ENCODE assay signal across 29 cellular contexts in genomic region chr6:53648571-53648970, GRCh38. TPM values are rescaled to one million over a fixed set of nuclear protein-coding genes. Genes with fewer than 3 reads are reported as not detected.
DNase-seq lines count a peak whose midpoint lies in the region; ATAC-seq and TF ChIP-seq lines count a peak whose summit lies in the region.
"Had no signal": no experiment of that assay in that cellular context is flagged by ENCODE, and none has a peak within 500 bp of the region (broad histone marks: within the 10 kb centered on the region; RNA-seq: fewer than 3 reads in every experiment).

No MANE protein-coding gene starts in this region.

- H3K36me3 Mint-ChIP-seq in CD4-positive, alpha-beta memory T cell, result peaks cover 0 to 2% of the 10 kb centered on the region in 2 donors
- H3K36me3 Mint-ChIP-seq in activated CD8-positive, alpha-beta T cell treated with anti-CD3 and anti-CD28 coated beads for 36 hours (ENCODE audit: low read depth), result peaks cover 5% of the 10 kb centered on the region
- peaks cover 0 to 8% (median 0%) of the 10 kb centered on the region in 3 donors for H3K36me3 Mint-ChIP-seq in immature natural killer cell
- H3K36me3 Mint-ChIP-seq: CD4-positive, CD25-positive, alpha-beta regulatory T cell had no signal

- peaks cover 22 to 65% (median 35%) of the 10 kb centered on the region in 4 donors for H3K4me1 Mint-ChIP-seq in CD4-positive, alpha-beta memory T cell
- H3K4me1 Mint-ChIP-seq in activated CD8-positive, alpha-beta T cell treated with anti-CD3 and anti-CD28 coated beads for 36 hours (ENCODE audit: low read depth), result peaks cover 36% of the 10 kb centered on the region
- peaks cover 53 to 65% of the 10 kb centered on the region in 2 donors for H3K4me1 Mint-ChIP-seq in immature natural killer cell

- H3K27me3 Mint-ChIP-seq in CD4-positive, alpha-beta memory T cell, result no peaks in the 10 kb centered on the region
- no peaks in the 10 kb centered on the region for H3K27me3 Mint-ChIP-seq in activated CD8-positive, alpha-beta T cell treated with anti-CD3 and anti-CD28 coated beads for 36 hours
- peaks cover 0 to 8% (median 3%) of the 10 kb centered on the region in 3 donors for H3K27me3 Mint-ChIP-seq in immature natural killer cell (ENCODE audit: low read depth in 3 of 3)
- H3K27me3 Mint-ChIP-seq: central memory CD8-positive, alpha-beta T cell had no signal

- peak overlapping the region in 3 of 8 donors; percentile 5 to 39 (median 32) for H3K4me3 Mint-ChIP-seq in CD4-positive, alpha-beta memory T cell
- no peak overlapping the region for H3K4me3 Mint-ChIP-seq in activated CD8-positive, alpha-beta T cell treated with anti-CD3 and anti-CD28 coated beads for 36 hours
- H3K4me3 Mint-ChIP-seq in immature natural killer cell, result peak overlapping the region; percentile 37 to 75 (median 63)
- H3K4me3 Mint-ChIP-seq: central memory CD8-positive, alpha-beta T cell; H9 had no signal

- no peak overlapping the region for H3K27ac ChIP-seq in ACC112 (ENCODE audit: low read depth, low read length)
- no peak overlapping the region for H3K27ac ChIP-seq in CD4-positive, alpha-beta memory T cell (ENCODE audit: low read depth, low read length)
- H3K27ac ChIP-seq in tibial nerve, result no peak overlapping the region
- H3K27ac ChIP-seq: ascending aorta, thoracic aorta, WERI-Rb-1 had no signal

- H3K36me3 ChIP-seq in ACC112 (ENCODE audit: insufficient read depth, low read length) (no peaks in the 10 kb centered on the region), tibial nerve (no peaks in the 10 kb centered on the region)
- H3K36me3 ChIP-seq in CD4-positive, alpha-beta memory T cell (ENCODE audit: insufficient read depth, low read length), result no peaks in the 10 kb centered on the region
- H3K36me3 ChIP-seq: ascending aorta, thoracic aorta, WERI-Rb-1 had no signal

- no peak for TF ChIP-seq EP300 in tibial nerve (IDR thresholded peaks at IDR 0.05)

- no peak for ATAC-seq in activated CD8-positive, alpha-beta T cell treated with anti-CD3 and anti-CD28 coated beads for 36 hours
- ATAC-seq: stimulated activated effector memory CD8-positive, alpha-beta T cell treated with anti-CD3 and anti-CD28 coated beads, Interleukin-12 subunit alpha, Interleukin-12 subunit beta, amount 100 ng/mL, for 72 hours had no signal

- TF ChIP-seq POLR2A in tibial nerve (IDR thresholded peaks at IDR 0.05), result no peak

- intact Hi-C loops in CD4-positive, alpha-beta memory T cell (cut with micrococcal nuclease), result no loop called here
- intact Hi-C loops in activated CD8-positive, alpha-beta T cell treated with anti-CD3 and anti-CD28 coated beads for 36 hours (cut with micrococcal nuclease), result no loop called here

- POLR2A ChIA-PET in CD4-positive, alpha-beta memory T cell (lab: Charles Lee; ENCODE audit: partially characterized antibody), result interaction anchor here (3.6 kb wide), 1 partner anchor 104 kb away, joined by 17 read pairs; the partner anchor contains the start of gene GCLC
- POLR2A ChIA-PET in activated CD8-positive, alpha-beta T cell treated with anti-CD3 and anti-CD28 coated beads for 36 hours (lab: Charles Lee), result no interaction called here

- no peaks in the 10 kb centered on the region for H3K9me3 ChIP-seq in CD4-positive, alpha-beta memory T cell (ENCODE audit: control insufficient read depth in 1 of 2, low read length in 2 of 2)
- H3K9me3 ChIP-seq in tibial nerve, result no peaks in the 10 kb centered on the region
- H3K9me3 ChIP-seq: ascending aorta, thoracic aorta had no signal

- no peak for TF ChIP-seq CTCF in activated CD8-positive, alpha-beta T cell treated with anti-CD3 and anti-CD28 coated beads for 36 hours (IDR thresholded peaks at IDR 0.05)
- TF ChIP-seq CTCF in tibial nerve (IDR thresholded peaks at IDR 0.05), result no peak

- no peak for DNase-seq in CD4-positive, alpha-beta memory T cell
- no peak for DNase-seq in activated CD8-positive, alpha-beta T cell treated with anti-CD3 and anti-CD28 coated beads for 36 hours
- DNase-seq in immature natural killer cell (no peak), tibial nerve (ENCODE audit: low spot score in 2 of 2) (no peak)
- no peak for DNase-seq in stimulated activated CD4-positive, alpha-beta T cell treated with anti-CD3 and anti-CD28 coated beads, Interleukin-4, amount 100 ng/mL, for 4 hours
- DNase-seq in stimulated activated CD4-positive, alpha-beta T cell treated with anti-CD3 and anti-CD28 coated beads, Interleukin-4, amount 100 ng/mL, for 1 hour, result no peak
- DNase-seq: activated CD4-positive, alpha-beta T cell treated with anti-CD3 and anti-CD28 coated beads, Interleukin-2, amount 50 U/mL, for 48 hours; activated naive CD4-positive, alpha-beta T cell treated with Interleukin-2 at 50 U/mL for 16 hours; activated T-cell treated with anti-CD3 and anti-CD28 coated beads, Interleukin-2, amount 50 U/mL, for 1 hour; CD4-positive, CD25-positive, alpha-beta regulatory T cell; DMS 273 treated with DMSO at 0.1 percent for 48 hours; foreskin fibroblast; H9; Karpas-422; NCI-H1048; NCI-H187; NCI-H526; occipital lobe; RPMI8226; small intestine; stimulated activated CD4-positive, alpha-beta T cell treated with anti-CD3 and anti-CD28 coated beads, Interleukin-2, amount 100 ng/mL, for 24 hours; T-helper 9 cell; WERI-Rb-1 had no signal

- H2AFZ ChIP-seq in ACC112 (ENCODE audit: low read length, unreplicated experiment), result no peak overlapping the region

- H3K9me3 Mint-ChIP-seq in CD4-positive, alpha-beta memory T cell, result no peaks in the 10 kb centered on the region
- no peaks in the 10 kb centered on the region for H3K9me3 Mint-ChIP-seq in activated CD8-positive, alpha-beta T cell treated with anti-CD3 and anti-CD28 coated beads for 36 hours
- no peaks in the 10 kb centered on the region for H3K9me3 Mint-ChIP-seq in immature natural killer cell
- H3K9me3 Mint-ChIP-seq: CD4-positive, CD25-positive, alpha-beta regulatory T cell; central memory CD8-positive, alpha-beta T cell; H9; stimulated activated effector memory CD8-positive, alpha-beta T cell treated with anti-CD3 and anti-CD28 coated beads, Interleukin-12 subunit alpha, Interleukin-12 subunit beta, amount 100 ng/mL, for 72 hours had no signal

- H3K27ac Mint-ChIP-seq in CD4-positive, alpha-beta memory T cell, result peak overlapping the region in 6 of 7 donors; percentile 20 to 92 (median 74)
- peak overlapping the region; percentile 8 for H3K27ac Mint-ChIP-seq in activated CD8-positive, alpha-beta T cell treated with anti-CD3 and anti-CD28 coated beads for 36 hours
- peak overlapping the region; percentile 91 to 96 (median 96) for H3K27ac Mint-ChIP-seq in immature natural killer cell
- H3K27ac Mint-ChIP-seq: H9 had no signal

- H3K27me3 ChIP-seq in ACC112 (ENCODE audit: insufficient read depth, low read length) (no peaks in the 10 kb centered on the region), tibial nerve (no peaks in the 10 kb centered on the region)
- H3K27me3 ChIP-seq in CD4-positive, alpha-beta memory T cell (ENCODE audit: insufficient read depth, low read length), result no peaks in the 10 kb centered on the region
- H3K27me3 ChIP-seq: ascending aorta had no signal

- CTCF ChIA-PET in CD4-positive, alpha-beta memory T cell (lab: Charles Lee; ENCODE audit: partially characterized antibody), result interaction anchor here (4.0 to 12.7 kb wide), 3 partner anchors 78 to 154 kb away, joined by 38 to 224 read pairs (median 59); partner anchors contain the start of gene GCLC
- CTCF ChIA-PET in activated CD8-positive, alpha-beta T cell treated with anti-CD3 and anti-CD28 coated beads for 36 hours (lab: Charles Lee), result interaction anchor here (0.9 to 2.6 kb wide), 4 partner anchors 45 to 80 kb away, joined by 3 to 16 read pairs (median 5); no protein-coding TSS in a partner anchor

- H3K4me3 ChIP-seq in ACC112 (ENCODE audit: low read depth, low read length), result peak overlapping the region; percentile 14; the same call in 1 of the 2 replicates
- no peak overlapping the region for H3K4me3 ChIP-seq in CD4-positive, alpha-beta memory T cell (ENCODE audit: low read length in 2 of 2)
- no peak overlapping the region for H3K4me3 ChIP-seq in tibial nerve
- H3K4me3 ChIP-seq: ascending aorta, thoracic aorta had no signal

- 63 to 67% methylated on average over 2 of the region's 2 CpGs for WGBS in tibial nerve, 2 donors

- peaks cover 24% of the 10 kb centered on the region for H3K4me1 ChIP-seq in ACC112 (ENCODE audit: control insufficient read depth, insufficient read depth, low read length, unreplicated experiment)
- H3K4me1 ChIP-seq in CD4-positive, alpha-beta memory T cell (ENCODE audit: insufficient read depth, low read length), result peaks cover 28% of the 10 kb centered on the region
- peaks cover 0 to 21% (median 0%) of the 10 kb centered on the region in 4 donors for H3K4me1 ChIP-seq in tibial nerve

- no peaks in the 10 kb centered on the region for H3K79me2 ChIP-seq in ACC112 (ENCODE audit: control insufficient read depth, insufficient read depth, low read length, unreplicated experiment)

RNA-seq across cellular contexts. Expression of gene KLHL31, which starts 17.0 kb away (rescaled TPM):
- total RNA-seq in CD4-positive, alpha-beta memory T cell, result under 1 TPM; 0.49 to 0.91 TPM
- not detected for polyA plus RNA-seq in CD4-positive, alpha-beta memory T cell
- under 1 TPM; 0.16 to 0.22 TPM for total RNA-seq in activated CD8-positive, alpha-beta T cell treated with anti-CD3 and anti-CD28 coated beads for 36 hours
- polyA plus RNA-seq in immature natural killer cell, result not detected
- total RNA-seq in tibial nerve, result 1 to 10 TPM; 1.5 to 5.5 (median 4.1) TPM
- total RNA-seq: CD4-positive, CD25-positive, alpha-beta regulatory T cell; endothelial cell of umbilical vein had no signal
- polyA plus RNA-seq: CD4-positive, CD25-positive, alpha-beta regulatory T cell had no signal

Comparison
In these comparisons a context has a peak if more than half of its experiments do, and no peak if none do; other contexts are left out.
1. H3K27ac Mint-ChIP-seq: peak in every context shown above with its lines; median percentile 96 in immature natural killer cell; 74 in CD4-positive, alpha-beta memory T cell; 8 in activated CD8-positive, alpha-beta T cell treated with anti-CD3 and anti-CD28 coated beads for 36 hours.